1 cellular context compared by ENCODE assay signal in the genomic region with DNA sequence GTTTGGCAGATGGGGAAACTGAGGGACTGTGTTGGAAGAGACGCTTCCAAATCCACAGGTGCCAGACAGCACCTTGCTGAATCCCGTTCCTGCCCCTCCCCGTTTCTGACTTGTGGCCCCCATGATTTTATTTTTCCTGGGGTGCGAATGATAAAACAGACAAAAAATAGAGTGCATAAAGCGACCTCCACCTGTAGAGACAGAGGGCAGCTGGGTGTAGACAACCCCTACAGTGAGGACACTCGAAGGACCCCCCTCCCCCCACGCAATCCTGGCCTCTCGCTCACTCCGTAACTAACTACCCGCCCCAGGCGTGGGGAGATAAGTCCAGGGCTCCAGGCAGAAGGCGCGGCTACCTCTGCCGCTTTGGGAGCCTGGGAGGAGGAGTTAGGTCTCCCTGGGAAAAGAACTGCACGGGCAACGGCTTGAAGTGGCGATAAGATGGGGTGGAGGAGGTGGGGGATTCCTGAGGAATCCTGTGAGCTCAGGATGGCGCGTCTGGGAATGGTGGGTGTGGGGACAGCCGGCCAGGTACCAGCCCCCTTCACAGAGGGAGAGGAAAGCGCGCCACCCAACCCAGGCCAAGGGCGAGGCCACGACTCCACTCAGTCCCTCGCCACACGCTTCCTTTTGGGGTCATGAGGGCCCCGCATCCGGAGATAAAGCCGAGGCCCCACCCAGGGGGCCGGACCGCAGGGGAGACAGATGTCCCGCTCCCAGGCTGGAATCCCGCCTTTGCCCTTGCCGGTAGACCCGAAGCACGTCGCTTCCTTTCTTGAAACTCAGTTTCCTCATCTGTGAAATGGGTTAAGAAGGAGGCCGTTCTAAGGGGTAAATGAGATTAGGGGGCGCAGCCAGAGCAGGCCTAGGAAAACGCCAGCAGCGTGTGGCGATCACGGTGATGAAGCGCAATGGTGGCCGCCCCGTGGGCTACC.
TF ChIP-seq lines count a peak whose summit lies in the region.

No MANE protein-coding gene starts in this region.

TF ChIP-seq in A549, 52 proteins besides CTCF, POLR2A, EP300 and RAD21 (continued from another document):
- TF ChIP-seq ZC3H11A (IDR thresholded peaks at IDR 0.05) = no peak
- TF ChIP-seq, protein P1, sequence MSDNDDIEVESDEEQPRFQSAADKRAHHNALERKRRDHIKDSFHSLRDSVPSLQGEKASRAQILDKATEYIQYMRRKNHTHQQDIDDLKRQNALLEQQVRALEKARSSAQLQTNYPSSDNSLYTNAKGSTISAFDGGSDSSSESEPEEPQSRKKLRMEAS (IDR thresholded peaks at IDR 0.05) = peak; percentile 70
- TF ChIP-seq CBX2 (IDR thresholded peaks at IDR 0.05; ENCODE audit: borderline replicate concordance, low read depth) = no peak
- TF ChIP-seq, protein P2, sequence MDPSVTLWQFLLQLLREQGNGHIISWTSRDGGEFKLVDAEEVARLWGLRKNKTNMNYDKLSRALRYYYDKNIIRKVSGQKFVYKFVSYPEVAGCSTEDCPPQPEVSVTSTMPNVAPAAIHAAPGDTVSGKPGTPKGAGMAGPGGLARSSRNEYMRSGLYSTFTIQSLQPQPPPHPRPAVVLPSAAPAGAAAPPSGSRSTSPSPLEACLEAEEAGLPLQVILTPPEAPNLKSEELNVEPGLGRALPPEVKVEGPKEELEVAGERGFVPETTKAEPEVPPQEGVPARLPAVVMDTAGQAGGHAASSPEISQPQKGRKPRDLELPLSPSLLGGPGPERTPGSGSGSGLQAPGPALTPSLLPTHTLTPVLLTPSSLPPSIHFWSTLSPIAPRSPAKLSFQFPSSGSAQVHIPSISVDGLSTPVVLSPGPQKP (IDR thresholded peaks at IDR 0.05; ENCODE audit: low read depth, low read length) = no peak
- peak; percentile 83 for TF ChIP-seq HDAC2 (IDR thresholded peaks at IDR 0.05)
- TF ChIP-seq CBX8 (IDR thresholded peaks at IDR 0.05) = no peak
- no peak for TF ChIP-seq SMC3 (IDR thresholded peaks at IDR 0.05)
- TF ChIP-seq FOSL2 (IDR thresholded peaks at IDR 0.05) = no peak
- no peak for TF ChIP-seq FOSL2 (CRISPR knock-in tag; IDR thresholded peaks at IDR 0.05)
- TF ChIP-seq HOXA7 (CRISPR knock-in tag; IDR thresholded peaks at IDR 0.05) = no peak
- TF ChIP-seq ZFP36 (IDR thresholded peaks at IDR 0.05; ENCODE audit: borderline replicate concordance, partially characterized antibody) = peak; percentile 4
- no peak for TF ChIP-seq KDM5A (IDR thresholded peaks at IDR 0.05)
- TF ChIP-seq POLR2AphosphoS2 (conservative IDR thresholded peaks at IDR 0.05; ENCODE audit: low read length) = no peak
- no peak for TF ChIP-seq JUNB (IDR thresholded peaks at IDR 0.05)
- no peak for TF ChIP-seq EHF (CRISPR knock-in tag; IDR thresholded peaks at IDR 0.05)
- TF ChIP-seq CHD4 (IDR thresholded peaks at IDR 0.05; ENCODE audit: borderline replicate concordance) = peak; percentile 63; the same call in 1 of the 2 replicates
- TF ChIP-seq RCOR1 (IDR thresholded peaks at IDR 0.05; ENCODE audit: low read depth, low read length) = 0 out of 2 replicates have a peak, but pooled peaks have one; percentile 76
- 0 out of 2 replicates have a peak, but pooled peaks have one; percentile 21 for TF ChIP-seq TFCP2L1 (CRISPR knock-in tag; IDR thresholded peaks at IDR 0.05)
- TF ChIP-seq PHF8 (IDR thresholded peaks at IDR 0.05; ENCODE audit: borderline replicate concordance, low read depth) = no peak
- no peak for TF ChIP-seq GATA3 (IDR thresholded peaks at IDR 0.05; ENCODE audit: borderline replicate concordance)
- TF ChIP-seq, protein P3, sequence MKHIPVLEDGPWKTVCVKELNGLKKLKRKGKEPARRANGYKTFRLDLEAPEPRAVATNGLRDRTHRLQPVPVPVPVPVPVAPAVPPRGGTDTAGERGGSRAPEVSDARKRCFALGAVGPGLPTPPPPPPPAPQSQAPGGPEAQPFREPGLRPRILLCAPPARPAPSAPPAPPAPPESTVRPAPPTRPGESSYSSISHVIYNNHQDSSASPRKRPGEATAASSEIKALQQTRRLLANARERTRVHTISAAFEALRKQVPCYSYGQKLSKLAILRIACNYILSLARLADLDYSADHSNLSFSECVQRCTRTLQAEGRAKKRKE (CRISPR knock-in tag; IDR thresholded peaks at IDR 0.05; ENCODE audit: low read depth) = peak; percentile 40; the same call in 1 of the 2 replicates
- TF ChIP-seq KDM1A (IDR thresholded peaks at IDR 0.05; ENCODE audit: low read depth) = peak; percentile 98
- TF ChIP-seq MAZ (IDR thresholded peaks at IDR 0.05; ENCODE audit: borderline replicate concordance, low read depth, low read length) = no peak
- no peak for TF ChIP-seq NPAS2 (CRISPR knock-in tag; IDR thresholded peaks at IDR 0.05; ENCODE audit: borderline replicate concordance)
- TF ChIP-seq FOXS1 (CRISPR knock-in tag; IDR thresholded peaks at IDR 0.05) = no peak
TF ChIP-seq in A549: peak in this region for 10.
